ENCODE assay signal across 22 cellular contexts in genomic region chr2:194559964-194560363, GRCh38.
DNase-seq lines count a peak whose midpoint lies in the region; ATAC-seq, FAIRE-seq and TF ChIP-seq lines count a peak whose summit lies in the region.
"Had no signal": no experiment of that assay in that cellular context is flagged by ENCODE, and none has a peak within 500 bp of the region (broad histone marks: within the 10 kb centered on the region; RNA-seq: fewer than 3 reads in every experiment).

No MANE protein-coding gene starts in this region.

- no peak for TF ChIP-seq POLR2A in esophagus squamous epithelium (IDR thresholded peaks at IDR 0.05)

- no peak overlapping the region for H2AFZ ChIP-seq in OCI-LY7 (ENCODE audit: low read length)

- no peaks in the 10 kb centered on the region for H3K4me1 ChIP-seq in HEK293 (ENCODE audit: control insufficient read depth, insufficient read depth, low read length)
- no peaks in the 10 kb centered on the region for H3K4me1 ChIP-seq in OCI-LY7 (ENCODE audit: insufficient read depth, low read length, poor library complexity, severe bottlenecking)
- no peaks in the 10 kb centered on the region for H3K4me1 ChIP-seq in endodermal cell (ENCODE audit: control insufficient read depth, insufficient read depth, low read length)
- no peaks in the 10 kb centered on the region for H3K4me1 ChIP-seq in small intestine (ENCODE audit: control insufficient read depth in 2 of 2, insufficient read depth in 1 of 2, low read depth in 1 of 2, low read length in 1 of 2)
- no peaks in the 10 kb centered on the region for H3K4me1 ChIP-seq in esophagus squamous epithelium

- intact Hi-C loops in OCI-LY7 (cut with micrococcal nuclease; ENCODE audit: unreplicated experiment) = no loop called here
- intact Hi-C loops in esophagus squamous epithelium (cut with DNase I) = no loop called here

- no peaks in the 10 kb centered on the region for H3K36me3 ChIP-seq in GM06990 (ENCODE audit: control insufficient read depth, insufficient read depth, low read length)
- H3K36me3 ChIP-seq in HEK293 (ENCODE audit: control insufficient read depth in 2 of 2, insufficient read depth in 1 of 2, low read length in 2 of 2) = no peaks in the 10 kb centered on the region
- no peaks in the 10 kb centered on the region for H3K36me3 ChIP-seq in OCI-LY7 (ENCODE audit: insufficient read depth, low read length)
- H3K36me3 ChIP-seq in endodermal cell (ENCODE audit: control insufficient read depth, insufficient read depth, low read length) = no peaks in the 10 kb centered on the region
- no peaks in the 10 kb centered on the region for H3K36me3 ChIP-seq in small intestine (ENCODE audit: control insufficient read depth in 2 of 2, insufficient read depth in 2 of 2, low read length in 2 of 2)
- H3K36me3 ChIP-seq in esophagus squamous epithelium = no peaks in the 10 kb centered on the region
- H3K36me3 ChIP-seq: MG63 had no signal

- H3K4me3 Mint-ChIP-seq in endodermal cell = no peak overlapping the region
- no peak overlapping the region for H3K4me3 Mint-ChIP-seq in natural killer cell treated with Interleukin-12 subunit alpha and Interleukin-12 subunit beta and Interleukin-15 and Interleukin-18, amount 100 ng/mL, for 72 hours
- H3K4me3 Mint-ChIP-seq: CD4-positive, CD25-positive, alpha-beta regulatory T cell; HFFc6 had no signal

- CTCF ChIA-PET in HEK293 (lab: Yijun Ruan, JAX) (interaction anchor here (0.6 to 1.1 kb wide), 2 partner anchors 11 to 18 kb away, joined by 3 read pairs; no protein-coding TSS in a partner anchor), OCI-LY7 (lab: Charles Lee; ENCODE audit: unreplicated experiment) (no interaction called here)

- no peaks in the 10 kb centered on the region for H3K36me3 Mint-ChIP-seq in endodermal cell (ENCODE audit: low read depth)
- no peaks in the 10 kb centered on the region for H3K36me3 Mint-ChIP-seq in natural killer cell treated with Interleukin-12 subunit alpha and Interleukin-12 subunit beta and Interleukin-15 and Interleukin-18, amount 100 ng/mL, for 72 hours
- H3K36me3 Mint-ChIP-seq: CD4-positive, CD25-positive, alpha-beta regulatory T cell had no signal

- DNase-seq in GM06990 (ENCODE audit: extremely low read depth, insufficient read length) = no peak
- DNase-seq in OCI-LY7 (ENCODE audit: low spot score) = no peak
- DNase-seq in endodermal cell = peak; percentile 77
- no peak for DNase-seq in natural killer cell treated with Interleukin-12 subunit alpha and Interleukin-12 subunit beta and Interleukin-15 and Interleukin-18, amount 100 ng/mL, for 72 hours (ENCODE audit: low spot score)
- DNase-seq in small intestine = no peak
- DNase-seq in esophagus squamous epithelium (lab: John Stamatoyannopoulos, UW) = no peak
- no peak for DNase-seq in kidney glomerular epithelial cell (lab: John Stamatoyannopoulos, UW)
- DNase-seq: AML-193; CD4-positive, CD25-positive, alpha-beta regulatory T cell; DMS79 treated with DMSO at 0.1 percent for 48 hours; HFFc6; MG63; NCI-H1105 treated with DMSO at 0.1 percent for 48 hours; NCI-H187; NCI-H2171; NCI-H446 treated with DMSO at 0.1 percent for 48 hours; NCI-H774; SIG-M5 had no signal

- POLR2A ChIA-PET in HEK293 (lab: Yijun Ruan, JAX) = no interaction called here
- POLR2A ChIA-PET in OCI-LY7 (lab: Charles Lee) = interaction anchor here (1.1 kb wide), 1 partner anchor 12 kb away, joined by 7 read pairs; no protein-coding TSS in a partner anchor

- no peaks in the 10 kb centered on the region for H3K4me1 Mint-ChIP-seq in endodermal cell
- H3K4me1 Mint-ChIP-seq in natural killer cell treated with Interleukin-12 subunit alpha and Interleukin-12 subunit beta and Interleukin-15 and Interleukin-18, amount 100 ng/mL, for 72 hours (ENCODE audit: low read depth in 2 of 2) = no peaks in the 10 kb centered on the region
- H3K4me1 Mint-ChIP-seq: CD4-positive, CD25-positive, alpha-beta regulatory T cell had no signal

- no peaks in the 10 kb centered on the region for H4K20me1 ChIP-seq in OCI-LY7 (ENCODE audit: insufficient read depth, low read length)

- H3K4me2 ChIP-seq in OCI-LY7 (ENCODE audit: low read length) = no peak overlapping the region
- H3K4me2 ChIP-seq: KMS-11 had no signal

- no peak overlapping the region for H3K27ac Mint-ChIP-seq in endodermal cell
- H3K27ac Mint-ChIP-seq in natural killer cell treated with Interleukin-12 subunit alpha and Interleukin-12 subunit beta and Interleukin-15 and Interleukin-18, amount 100 ng/mL, for 72 hours = no peak overlapping the region
- H3K27ac Mint-ChIP-seq: CD4-positive, CD25-positive, alpha-beta regulatory T cell; HFFc6 had no signal

- no peaks in the 10 kb centered on the region for H3K9me2 ChIP-seq in OCI-LY7 (ENCODE audit: insufficient read depth, low read length)

- TF ChIP-seq CTCF in GM06990 (IDR thresholded peaks at IDR 0.05; ENCODE audit: insufficient read depth, low read length, poor library complexity, severe bottlenecking) (peak; percentile 38), HEK293 (tag by site-specific recombination; IDR thresholded peaks at IDR 0.05) (no peak), OCI-LY7 (conservative IDR thresholded peaks at IDR 0.05; ENCODE audit: low read length) (0 out of 2 replicates have a peak, but pooled peaks have one; percentile 17), endodermal cell (conservative IDR thresholded peaks at IDR 0.05) (peak; percentile 55), esophagus squamous epithelium (IDR thresholded peaks at IDR 0.05) (no peak)

- no peak for FAIRE-seq in small intestine (lab: Jason Lieb, UNC)
- FAIRE-seq: A204.1, G401.6 had no signal

- H3K4me3 ChIP-seq in GM06990 (replicated peaks; ENCODE audit: low read depth, low read length) (no peak overlapping the region), HEK293 (ENCODE audit: low read depth, low read length) (no peak overlapping the region), OCI-LY7 (ENCODE audit: low read depth, low read length, poor library complexity, severe bottlenecking) (no peak overlapping the region), endodermal cell (ENCODE audit: low read length) (no peak overlapping the region), small intestine (ENCODE audit: low read depth in 1 of 2, low read length in 2 of 2) (no peak overlapping the region), esophagus squamous epithelium (no peak overlapping the region)
- H3K4me3 ChIP-seq: MG63 had no signal

- H3K27ac ChIP-seq in HEK293 (ENCODE audit: extremely low read depth, low read depth, low read length) = no peak overlapping the region
- no peak overlapping the region for H3K27ac ChIP-seq in OCI-LY7 (ENCODE audit: low read depth, low read length, poor library complexity, severe bottlenecking)
- H3K27ac ChIP-seq in endodermal cell (ENCODE audit: low read depth, low read length) = no peak overlapping the region
- H3K27ac ChIP-seq in small intestine (ENCODE audit: low read depth in 1 of 2, low read length in 1 of 2) = no peak overlapping the region
- no peak overlapping the region for H3K27ac ChIP-seq in esophagus squamous epithelium
- H3K27ac ChIP-seq: KMS-11 had no signal

- WGBS in endodermal cell (ENCODE audit: insufficient coverage in 1 of 2, insufficient read length in 1 of 2), 2 experiments = 87 to 90% methylated on average over 3 of the region's 3 CpGs
- 81 to 83% (median 82%) methylated on average over 3 of the region's 3 CpGs for WGBS in small intestine, 3 donors
- WGBS in esophagus squamous epithelium, 2 donors = 75 to 85% methylated on average over 2 to 3 of the region's 3 CpGs

- no peak for ATAC-seq in natural killer cell treated with Interleukin-12 subunit alpha and Interleukin-12 subunit beta and Interleukin-15 and Interleukin-18, amount 100 ng/mL, for 72 hours

- no TSS peak for BruUV-seq in OCI-LY7 (replicated peaks; lab: Mats Ljungman, UMichigan)

- no peaks in the 10 kb centered on the region for H3K27me3 ChIP-seq in GM06990 (replicated peaks; ENCODE audit: control insufficient read depth, insufficient read depth, low read length)
- no peaks in the 10 kb centered on the region for H3K27me3 ChIP-seq in endodermal cell (ENCODE audit: control insufficient read depth, insufficient read depth, low read length, poor library complexity, severe bottlenecking)
- no peaks in the 10 kb centered on the region for H3K27me3 ChIP-seq in small intestine (ENCODE audit: control insufficient read depth in 2 of 2, insufficient read depth in 2 of 2, low read length in 2 of 2)
- H3K27me3 ChIP-seq in esophagus squamous epithelium = no peaks in the 10 kb centered on the region
- H3K27me3 ChIP-seq: MG63 had no signal

- no peaks in the 10 kb centered on the region for H3K27me3 Mint-ChIP-seq in endodermal cell (ENCODE audit: insufficient read depth)
- no peaks in the 10 kb centered on the region for H3K27me3 Mint-ChIP-seq in natural killer cell treated with Interleukin-12 subunit alpha and Interleukin-12 subunit beta and Interleukin-15 and Interleukin-18, amount 100 ng/mL, for 72 hours
- H3K27me3 Mint-ChIP-seq: CD4-positive, CD25-positive, alpha-beta regulatory T cell had no signal

- H3K79me2 ChIP-seq in OCI-LY7 (ENCODE audit: insufficient read depth, low read depth, low read length) = no peaks in the 10 kb centered on the region

- peaks cover 12% of the 10 kb centered on the region for H3K9me3 Mint-ChIP-seq in endodermal cell
- H3K9me3 Mint-ChIP-seq in natural killer cell treated with Interleukin-12 subunit alpha and Interleukin-12 subunit beta and Interleukin-15 and Interleukin-18, amount 100 ng/mL, for 72 hours = no peaks in the 10 kb centered on the region
- H3K9me3 Mint-ChIP-seq: CD4-positive, CD25-positive, alpha-beta regulatory T cell had no signal

- H3K9me3 ChIP-seq in HEK293 (ENCODE audit: control insufficient read depth, insufficient read depth, low read depth, low read length) = no peaks in the 10 kb centered on the region
- no peaks in the 10 kb centered on the region for H3K9me3 ChIP-seq in OCI-LY7 (ENCODE audit: low read length)
- H3K9me3 ChIP-seq in endodermal cell (ENCODE audit: control insufficient read depth, low read length) = peaks cover 20% of the 10 kb centered on the region
- H3K9me3 ChIP-seq in small intestine (ENCODE audit: control insufficient read depth, low read depth) = no peaks in the 10 kb centered on the region
- H3K9me3 ChIP-seq in esophagus squamous epithelium = no peaks in the 10 kb centered on the region
- H3K9me3 ChIP-seq: MG63 had no signal

- no peak overlapping the region for H3K9ac ChIP-seq in endodermal cell (ENCODE audit: extremely low read depth, low read length, poor library complexity, severe bottlenecking)
- H3K9ac ChIP-seq: KMS-11 had no signal

TF ChIP-seq in HEK293, 187 proteins besides CTCF, POLR2A, EP300 and RAD21 (continues in another document):
- peak; percentile 21 for TF ChIP-seq SETDB1 (IDR thresholded peaks at IDR 0.05; ENCODE audit: insufficient read length, low read length)
- no peak for TF ChIP-seq ELK4 (IDR thresholded peaks at IDR 0.05; ENCODE audit: borderline replicate concordance, low read depth, low read length)

Comparison
In these comparisons a context has a peak if more than half of its experiments do, and no peak if none do; other contexts are left out.
1. CTCF ChIP-seq: peak in GM06990 (single experiment), OCI-LY7 (single experiment) and endodermal cell (single experiment); none in HEK293 (single experiment) and esophagus squamous epithelium (0 of 6).